ENCODE assay signal across 9 cellular contexts in the genomic region with DNA sequence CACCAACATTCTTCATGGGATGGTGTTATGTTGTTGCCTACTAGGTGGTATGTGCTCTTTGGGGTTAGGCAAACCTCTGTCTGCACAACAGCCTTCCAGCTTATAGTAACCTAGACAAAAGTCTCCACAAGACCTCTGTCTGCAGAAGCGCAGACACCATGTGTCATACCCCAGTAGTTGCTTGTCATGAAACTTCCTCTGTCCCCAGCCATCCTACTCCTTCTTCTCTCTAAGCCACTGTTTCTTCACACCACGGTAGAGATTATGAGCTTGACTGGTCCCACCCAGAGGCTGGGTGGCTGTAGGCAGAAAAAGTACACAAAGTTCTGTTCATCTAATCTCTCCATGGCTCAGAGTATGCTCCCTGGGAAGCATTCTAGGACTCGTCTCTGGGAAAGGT.
"Had no signal": no experiment of that assay in that cellular context is flagged by ENCODE, and none has a peak within 500 bp of the region (broad histone marks: within the 10 kb centered on the region; RNA-seq: fewer than 3 reads in every experiment).

No MANE protein-coding gene starts in this region.

- ATAC-seq: GM23338, K562 had no signal

- H3K4me3 Mint-ChIP-seq: GM23338 had no signal

- H3K27ac Mint-ChIP-seq: GM23338, H9 had no signal

- H3K9me3 Mint-ChIP-seq: GM23338 had no signal

- H3K4me1 Mint-ChIP-seq: GM23338, H9 had no signal

- FAIRE-seq: H1, H54, HTR-8/SVneo, K562 had no signal

- DNase-seq: H9, HCEC 1CT, IMR-90, KG1 had no signal
